ENCODE assay signal across 8 cellular contexts in the genomic region with DNA sequence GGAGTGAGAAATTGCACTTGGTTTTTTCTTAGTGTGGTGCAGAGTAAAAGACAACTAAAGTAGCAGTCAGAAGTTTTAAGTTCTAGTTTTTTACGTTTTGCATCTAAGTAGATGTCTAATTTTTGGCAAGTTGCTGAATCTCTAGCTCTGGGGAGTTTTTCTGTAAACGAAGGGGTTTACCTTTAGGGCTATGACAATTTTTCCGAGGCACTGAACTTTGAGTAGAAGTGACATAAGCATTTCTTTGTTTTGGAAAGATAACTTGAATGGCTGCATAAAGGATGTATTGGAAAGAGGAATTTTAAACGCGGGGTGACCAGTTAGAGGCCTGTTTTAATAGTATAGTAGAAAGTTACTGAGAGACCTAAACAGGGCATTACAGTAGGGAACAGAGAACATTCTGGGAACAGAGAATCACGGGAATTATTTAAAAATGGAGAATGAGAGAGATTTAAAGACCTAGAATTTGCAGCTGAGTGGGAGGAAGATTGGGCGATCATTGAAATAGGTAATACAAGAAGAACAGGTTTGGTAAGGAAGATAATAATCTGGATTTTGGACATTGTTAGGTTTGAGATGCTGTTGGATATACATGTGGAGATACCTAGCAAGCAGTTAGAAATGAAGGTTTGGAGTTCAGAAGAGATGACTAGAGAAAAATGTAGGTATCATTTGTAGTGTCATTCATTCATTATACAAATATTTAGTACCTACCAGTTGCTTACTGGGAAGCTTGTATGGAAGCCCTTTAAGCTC. TPM values are rescaled to one million over a fixed set of nuclear protein-coding genes. Genes with fewer than 3 reads are reported as not detected.
DNase-seq lines count a peak whose midpoint lies in the region; ATAC-seq and TF ChIP-seq lines count a peak whose summit lies in the region.

No MANE protein-coding gene starts in this region.

- CTCF ChIA-PET in HEK293T (lab: Yijun Ruan, JAX) = no interaction called here

- no peaks in the 10 kb centered on the region for H3K9me3 Mint-ChIP-seq in CD14-positive monocyte
- no peaks in the 10 kb centered on the region for H3K9me3 Mint-ChIP-seq in natural killer cell treated with Interleukin-12 subunit alpha and Interleukin-12 subunit beta and Interleukin-15 and Interleukin-18, amount 100 ng/mL, for 72 hours

- H3K4me3 Mint-ChIP-seq in CD14-positive monocyte = peak overlapping the region; percentile 88 to 93
- H3K4me3 Mint-ChIP-seq in natural killer cell treated with Interleukin-12 subunit alpha and Interleukin-12 subunit beta and Interleukin-15 and Interleukin-18, amount 100 ng/mL, for 72 hours = peak overlapping the region; percentile 93

- H3K27me3 Mint-ChIP-seq in CD14-positive monocyte (ENCODE audit: low read depth in 3 of 3) = no peaks in the 10 kb centered on the region
- no peaks in the 10 kb centered on the region for H3K27me3 Mint-ChIP-seq in natural killer cell treated with Interleukin-12 subunit alpha and Interleukin-12 subunit beta and Interleukin-15 and Interleukin-18, amount 100 ng/mL, for 72 hours

- peak overlapping the region; percentile 94 to 98 (median 97) for H3K27ac Mint-ChIP-seq in CD14-positive monocyte
- peak overlapping the region; percentile 97 to 100 for H3K27ac Mint-ChIP-seq in natural killer cell treated with Interleukin-12 subunit alpha and Interleukin-12 subunit beta and Interleukin-15 and Interleukin-18, amount 100 ng/mL, for 72 hours

- no peak for ATAC-seq in natural killer cell treated with Interleukin-12 subunit alpha and Interleukin-12 subunit beta and Interleukin-15 and Interleukin-18, amount 100 ng/mL, for 72 hours

- intact Hi-C loops in CD14-positive monocyte (cut with micrococcal nuclease) = loop anchor here in 1 of 2 donors (2.0 to 5.0 kb wide), 2 partner anchors 36 to 159 kb away; a partner anchor contains a TSS

- DNase-seq in CD14-positive monocyte (ENCODE audit: low spot score) (no peak), Kasumi-1 (lab: John Stamatoyannopoulos, UW) (peak; percentile 23 to 35), choroid plexus epithelial cell (ENCODE audit: low read depth) (no peak), DMS79 treated with DMSO at 0.1 percent for 48 hours (lab: John Stamatoyannopoulos, UW) (no peak), COLO668 (lab: John Stamatoyannopoulos, UW; ENCODE audit: unreplicated experiment) (no peak), HEK293T (ENCODE audit: extremely low spot score) (no peak)
- DNase-seq in natural killer cell treated with Interleukin-12 subunit alpha and Interleukin-12 subunit beta and Interleukin-15 and Interleukin-18, amount 100 ng/mL, for 72 hours (ENCODE audit: low spot score) = no peak
- DNase-seq in stimulated activated CD4-positive, alpha-beta T cell treated with anti-CD3 and anti-CD28 coated beads, Interleukin-1b, Interleukin-23, amount 100 ng/mL, for 48 hours = no peak

- H3K4me1 Mint-ChIP-seq in CD14-positive monocyte = peaks cover 31% of the 10 kb centered on the region
- peaks cover 41 to 45% of the 10 kb centered on the region in 2 donors for H3K4me1 Mint-ChIP-seq in natural killer cell treated with Interleukin-12 subunit alpha and Interleukin-12 subunit beta and Interleukin-15 and Interleukin-18, amount 100 ng/mL, for 72 hours (ENCODE audit: low read depth in 2 of 2)

- no peak for TF ChIP-seq CTCF in CD14-positive monocyte (IDR thresholded peaks at IDR 0.05)
- TF ChIP-seq CTCF in choroid plexus epithelial cell (conservative IDR thresholded peaks at IDR 0.05; ENCODE audit: low read depth, low read length) = no peak

- POLR2A ChIA-PET in HEK293T (lab: Yijun Ruan, JAX) = interaction anchor here (1.3 to 1.4 kb wide), 3 partner anchors 40 to 175 kb away, joined by 5 to 7 read pairs (median 5); no protein-coding TSS in a partner anchor

- peak overlapping the region; percentile 87 for H3K4me3 ChIP-seq in choroid plexus epithelial cell (ENCODE audit: low read depth, low read length)

- peaks cover 4 to 12% of the 10 kb centered on the region in 2 donors for H3K36me3 Mint-ChIP-seq in CD14-positive monocyte
- H3K36me3 Mint-ChIP-seq in natural killer cell treated with Interleukin-12 subunit alpha and Interleukin-12 subunit beta and Interleukin-15 and Interleukin-18, amount 100 ng/mL, for 72 hours = no peaks in the 10 kb centered on the region

TF ChIP-seq in HEK293T, 16 proteins besides CTCF, POLR2A, EP300 and RAD21:
- TF ChIP-seq CTBP1 (IDR thresholded peaks at IDR 0.05; ENCODE audit: borderline replicate concordance) = no peak
- TF ChIP-seq ARNT (IDR thresholded peaks at IDR 0.05) = no peak
- TF ChIP-seq BHLHE40 (IDR thresholded peaks at IDR 0.05; ENCODE audit: borderline replicate concordance) = no peak
- no peak for TF ChIP-seq SUZ12 (IDR thresholded peaks at IDR 0.05)
- no peak for TF ChIP-seq FOXK2 (IDR thresholded peaks at IDR 0.05)
- no peak for TF ChIP-seq LEF1 (IDR thresholded peaks at IDR 0.05; ENCODE audit: borderline replicate concordance)
- no peak for TF ChIP-seq TARDBP (IDR thresholded peaks at IDR 0.05)

RNA-seq across cellular contexts. Expression of a gene that starts 1.2 kb away (rescaled TPM):
- polyA plus RNA-seq in CD14-positive monocyte = 10 to 100 TPM; 42.5 to 53.3 TPM
- 10 to 100 TPM; 71.6 to 74.1 TPM for total RNA-seq in natural killer cell treated with Interleukin-12 subunit alpha and Interleukin-12 subunit beta and Interleukin-15 and Interleukin-18, amount 100 ng/mL, for 72 hours

RNA-seq across cellular contexts. Expression of a gene that starts 36.3 kb away (rescaled TPM):
- polyA plus RNA-seq in CD14-positive monocyte = 1 to 10 TPM; 1.1 to 3.8 TPM
- total RNA-seq in natural killer cell treated with Interleukin-12 subunit alpha and Interleukin-12 subunit beta and Interleukin-15 and Interleukin-18, amount 100 ng/mL, for 72 hours = 1 to 10 TPM; 2.8 to 4.6 TPM

Comparison
In these comparisons a context has a peak if more than half of its experiments do, and no peak if none do; other contexts are left out.
1. DNase-seq: peak in Kasumi-1 (2 of 2); none in CD14-positive monocyte (single experiment), choroid plexus epithelial cell (single experiment), natural killer cell treated with Interleukin-12 subunit alpha and Interleukin-12 subunit beta and Interleukin-15 and Interleukin-18, amount 100 ng/mL, for 72 hours (single experiment), DMS79 treated with DMSO at 0.1 percent for 48 hours (single experiment), COLO668 (single experiment), HEK293T (single experiment) and stimulated activated CD4-positive, alpha-beta T cell treated with anti-CD3 and anti-CD28 coated beads, Interleukin-1b, Interleukin-23, amount 100 ng/mL, for 48 hours (single experiment).